4 cellular contexts compared by ENCODE assay signal in the genomic region with DNA sequence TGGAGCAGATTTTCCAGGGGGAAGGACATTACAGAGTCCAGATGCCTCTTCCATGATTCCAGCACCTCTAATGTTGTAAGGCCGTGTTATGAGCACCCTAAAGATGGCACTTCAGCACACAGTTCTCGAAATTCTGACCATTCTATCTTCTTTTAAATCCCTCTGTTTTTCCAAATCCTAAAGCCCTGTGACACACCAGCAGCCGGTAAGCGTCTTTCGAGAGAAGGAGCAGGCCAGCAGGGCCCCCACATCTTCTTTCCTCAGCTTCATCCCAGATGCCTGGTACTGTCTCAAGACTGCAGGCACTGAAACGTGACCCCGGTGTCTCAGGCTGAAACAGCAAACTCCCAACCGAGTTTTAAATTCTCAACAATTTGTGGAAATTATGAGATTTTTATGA.
"Had no signal": no experiment of that assay in that cellular context is flagged by ENCODE, and none has a peak within 500 bp of the region (broad histone marks: within the 10 kb centered on the region; RNA-seq: fewer than 3 reads in every experiment).

No MANE protein-coding gene starts in this region.

- H3K4me3 ChIP-seq: GM23338 had no signal

- ATAC-seq: GM23338 had no signal

- H2AFZ ChIP-seq: GM23338 had no signal

- DNase-seq: H9, HCEC 1CT, KBM-7 had no signal

- H3K4me2 ChIP-seq: GM23338 had no signal
